In genomic region chr11:18394928-18395734, GRCh38 we compare ENCODE assay signal across 8 cellular contexts. TPM values are rescaled to one million over a fixed set of nuclear protein-coding genes. Genes with fewer than 3 reads are reported as not detected.
DNase-seq lines count a peak whose midpoint lies in the region; ATAC-seq and TF ChIP-seq lines count a peak whose summit lies in the region.

No MANE protein-coding gene starts in this region.

- TF ChIP-seq CTCF in cardiac fibroblast (IDR thresholded peaks at IDR 0.05; ENCODE audit: low read depth, low read length): no peak

- DNase-seq in DMS 273 (lab: John Stamatoyannopoulos, UW; ENCODE audit: unreplicated experiment): peak; percentile 66
- DNase-seq in DMS 273 treated with DMSO at 0.1 percent for 48 hours (lab: John Stamatoyannopoulos, UW): no peak
- peak; percentile 23 for DNase-seq in SK-N-DZ (ENCODE audit: low spot score)
- peak in 1 of 2 donors; percentile 24 for DNase-seq in cardiac fibroblast (ENCODE audit: low read depth in 2 of 2)
- DNase-seq in left kidney (ENCODE audit: low read depth, low spot score): peak; percentile 56
- DNase-seq in stimulated activated CD8-positive, alpha-beta memory T cell treated with anti-CD3 and anti-CD28 coated beads, Interleukin-4, amount 100 ng/mL, for 48 hours: peak; percentile 47
- no peak for DNase-seq in LoVo (ENCODE audit: low spot score)

- ATAC-seq in HG02852 (IDR thresholded peaks at IDR 0.05; ENCODE audit: unreplicated experiment): no peak

- peak overlapping the region; percentile 78 to 98 for H3K4me3 ChIP-seq in cardiac fibroblast (replicated peaks in 1 of 2; ENCODE audit: low read depth in 2 of 2, low read length in 2 of 2)

RNA-seq across cellular contexts. Expression of gene LDHA, which starts 0.8 kb away (rescaled TPM):
- 454 and 460 TPM in 2 replicates for polyA plus RNA-seq in SK-N-DZ (2014; cell fraction: cytosol; rRNA removed)
- 290 and 350 TPM in 2 replicates for polyA plus RNA-seq in SK-N-DZ (2014; cell fraction: nucleus; rRNA removed)

RNA-seq across cellular contexts. Expression of gene LDHC, which starts 17.0 kb away (rescaled TPM):
- 1.4 TPM in 1 of 2 replicates, not detected in the other for polyA plus RNA-seq in SK-N-DZ (2014; cell fraction: cytosol; rRNA removed)
- polyA plus RNA-seq in SK-N-DZ (2014; cell fraction: nucleus; rRNA removed): 2.0 TPM in 1 of 2 replicates, not detected in the other

Comparison
In these comparisons a context has a peak if more than half of its experiments do, and no peak if none do; other contexts are left out.
1. DNase-seq: peak in DMS 273 (single experiment), SK-N-DZ (single experiment), left kidney (single experiment) and stimulated activated CD8-positive, alpha-beta memory T cell treated with anti-CD3 and anti-CD28 coated beads, Interleukin-4, amount 100 ng/mL, for 48 hours (single experiment); none in DMS 273 treated with DMSO at 0.1 percent for 48 hours (single experiment) and LoVo (single experiment).